12 cellular contexts compared by ENCODE assay signal in genomic region chr2:3198119-3198518, GRCh38.
DNase-seq lines count a peak whose midpoint lies in the region; ATAC-seq, FAIRE-seq and TF ChIP-seq lines count a peak whose summit lies in the region.
"Had no signal": no experiment of that assay in that cellular context is flagged by ENCODE, and none has a peak within 500 bp of the region (broad histone marks: within the 10 kb centered on the region; RNA-seq: fewer than 3 reads in every experiment).

No MANE protein-coding gene starts in this region.

- peak; percentile 28; the same call in 1 of the 2 replicates for TF ChIP-seq CTCF in 22Rv1 (IDR thresholded peaks at IDR 0.05)
- peak; percentile 46; the same call in 2 of the 3 replicates for TF ChIP-seq CTCF in GM12872 (IDR thresholded peaks at IDR 0.05; ENCODE audit: insufficient read depth, low read depth, low read length)
- peak; percentile 63 for TF ChIP-seq CTCF in endodermal cell (conservative IDR thresholded peaks at IDR 0.05)

- H3K27ac Mint-ChIP-seq in endodermal cell = no peak overlapping the region

- DNase-seq in NCI-H510A (lab: John Stamatoyannopoulos, UW) (peak; percentile 9), endodermal cell (peak; percentile 76), urothelium cell line (ENCODE audit: low spot score) (no peak), NCI-H2107 (lab: John Stamatoyannopoulos, UW) (no peak)
- DNase-seq: DMS53, foreskin melanocyte, KBM-7, SIG-M5 had no signal

- FAIRE-seq in urothelium cell line (lab: Jason Lieb, UNC) = no peak

- H3K4me3 ChIP-seq in endodermal cell (ENCODE audit: low read length) = no peak overlapping the region

- no peak for ATAC-seq in HG03439 (IDR thresholded peaks at IDR 0.05; ENCODE audit: unreplicated experiment)
- ATAC-seq in GM18520 (IDR thresholded peaks at IDR 0.05; ENCODE audit: unreplicated experiment) = no peak

- H3K4me1 ChIP-seq in endodermal cell (ENCODE audit: control insufficient read depth, insufficient read depth, low read length) = no peaks in the 10 kb centered on the region

- no peak overlapping the region for H3K4me3 Mint-ChIP-seq in endodermal cell

- no peaks in the 10 kb centered on the region for H3K27me3 ChIP-seq in endodermal cell (ENCODE audit: control insufficient read depth, insufficient read depth, low read length, poor library complexity, severe bottlenecking)

- WGBS in endodermal cell (ENCODE audit: insufficient coverage in 1 of 2, insufficient read length in 1 of 2), 2 experiments = 82 to 91% methylated on average over 11 of the region's 11 CpGs

- peaks cover 6% of the 10 kb centered on the region for H3K9me3 ChIP-seq in endodermal cell (ENCODE audit: control insufficient read depth, low read length)

- no peak overlapping the region for H3K9ac ChIP-seq in endodermal cell (ENCODE audit: extremely low read depth, low read length, poor library complexity, severe bottlenecking)

- no peaks in the 10 kb centered on the region for H3K4me1 Mint-ChIP-seq in endodermal cell

- no peaks in the 10 kb centered on the region for H3K27me3 Mint-ChIP-seq in endodermal cell (ENCODE audit: insufficient read depth)

- H3K36me3 Mint-ChIP-seq in endodermal cell (ENCODE audit: low read depth) = peaks cover 42% of the 10 kb centered on the region

- peaks cover 20% of the 10 kb centered on the region for H3K36me3 ChIP-seq in endodermal cell (ENCODE audit: control insufficient read depth, insufficient read depth, low read length)

- H3K27ac ChIP-seq in 22Rv1 = no peak overlapping the region
- no peak overlapping the region for H3K27ac ChIP-seq in endodermal cell (ENCODE audit: low read depth, low read length)

- H3K9me3 Mint-ChIP-seq in endodermal cell = peaks cover 19% of the 10 kb centered on the region

Comparison
In these comparisons a context has a peak if more than half of its experiments do, and no peak if none do; other contexts are left out.
1. DNase-seq: peak in NCI-H510A (single experiment) and endodermal cell (single experiment); none in urothelium cell line (single experiment) and NCI-H2107 (single experiment).
2. Peak in every context shown above with its lines, with median percentiles within 50 percentile points of each other: CTCF ChIP-seq.